ENCODE assay signal across 17 cellular contexts in the genomic region with DNA sequence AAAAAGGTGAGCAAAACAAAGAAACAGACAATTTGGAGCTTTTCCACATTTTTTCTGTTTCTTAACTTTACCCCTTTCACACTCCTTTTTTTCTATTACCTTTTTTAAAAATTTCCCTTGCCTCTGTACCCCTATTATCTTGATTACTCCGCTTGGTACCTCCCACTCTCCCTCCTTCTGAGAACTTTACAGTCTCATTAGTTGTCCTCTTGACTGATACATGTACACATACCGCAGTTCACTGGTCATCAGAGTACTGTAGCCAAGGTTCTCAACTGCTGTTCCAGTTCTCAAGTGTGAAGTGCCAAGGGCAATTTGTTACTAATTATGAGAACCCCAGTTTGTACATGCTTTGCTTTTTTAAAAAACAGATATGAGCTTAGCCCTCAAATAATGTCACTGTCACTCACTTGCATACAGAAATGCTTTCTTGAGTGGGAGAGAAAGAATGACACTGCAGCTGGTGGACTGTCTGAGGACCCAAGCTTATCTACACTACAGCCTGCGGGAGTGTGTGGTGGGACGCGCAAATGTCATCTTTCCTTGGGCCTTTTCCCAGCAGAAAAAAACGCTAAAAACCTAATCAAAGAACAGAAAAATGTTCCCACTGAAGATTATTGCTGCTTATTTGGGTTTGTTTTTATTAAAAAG.
DNase-seq lines count a peak whose midpoint lies in the region; ATAC-seq and TF ChIP-seq lines count a peak whose summit lies in the region.
"Had no signal": no experiment of that assay in that cellular context is flagged by ENCODE, and none has a peak within 500 bp of the region (broad histone marks: within the 10 kb centered on the region; RNA-seq: fewer than 3 reads in every experiment).

No MANE protein-coding gene starts in this region.

- no peak overlapping the region for H3K4me2 ChIP-seq in trophoblast cell (ENCODE audit: low read length)

- H3K27ac ChIP-seq in heart right ventricle (peak overlapping the region in 3 of 10 donors; percentile 5 to 19 (median 15)), trophoblast cell (ENCODE audit: low read depth, low read length) (no peak overlapping the region)
- H3K27ac ChIP-seq: psoas muscle, upper lobe of right lung had no signal

- H3K4me3 ChIP-seq in heart right ventricle (no peak overlapping the region), trophoblast cell (ENCODE audit: low read depth, low read length) (no peak overlapping the region)
- H3K4me3 ChIP-seq: psoas muscle, SJCRH30, upper lobe of right lung had no signal

- peak overlapping the region; percentile 43 for H4K91ac ChIP-seq in trophoblast cell (ENCODE audit: low read depth, low read length)

- H2BK5ac ChIP-seq in trophoblast cell (ENCODE audit: low read depth, low read length, poor library complexity): no peak overlapping the region

- no peak for TF ChIP-seq CTCF in heart right ventricle (IDR thresholded peaks at IDR 0.05)

- ATAC-seq in heart right ventricle: peak in 5 of 8 donors; percentile 72 to 91 (median 86)
- no peak for ATAC-seq in GM19023 (IDR thresholded peaks at IDR 0.05; ENCODE audit: unreplicated experiment)
- no peak for ATAC-seq in HG03025 (IDR thresholded peaks at IDR 0.05; ENCODE audit: low FRiP score, unreplicated experiment)
- ATAC-seq: activated T-cell treated with anti-CD3 and anti-CD28 coated beads, Interleukin-2, amount 50 U/mL, for 72 hours; upper lobe of right lung had no signal

- peaks cover 2% of the 10 kb centered on the region for H3K79me1 ChIP-seq in trophoblast cell (ENCODE audit: low read length)

- H3K4ac ChIP-seq in trophoblast cell (ENCODE audit: low read depth, low read length): no peak overlapping the region

- intact Hi-C loops in heart right ventricle (cut with DNase I): no loop called here

- H4K8ac ChIP-seq in trophoblast cell (ENCODE audit: low read depth, low read length): no peak overlapping the region

- peaks cover 0 to 6% (median 0%) of the 10 kb centered on the region in 11 donors for H3K9me3 ChIP-seq in heart right ventricle
- no peaks in the 10 kb centered on the region for H3K9me3 ChIP-seq in trophoblast cell (ENCODE audit: insufficient read depth, low read depth, low read length)
- H3K9me3 ChIP-seq: psoas muscle, upper lobe of right lung had no signal

- H3K36me3 ChIP-seq in heart right ventricle (no peaks in the 10 kb centered on the region), trophoblast cell (ENCODE audit: control insufficient read depth in 1 of 2, insufficient read depth in 2 of 2, low read length in 2 of 2) (no peaks in the 10 kb centered on the region)
- H3K36me3 ChIP-seq: upper lobe of right lung had no signal

- H2AFZ ChIP-seq in trophoblast cell (ENCODE audit: insufficient read depth, low read length, poor library complexity): no peak overlapping the region

- no peak overlapping the region for H2AK5ac ChIP-seq in trophoblast cell (ENCODE audit: low read length)

- H4K12ac ChIP-seq in trophoblast cell (ENCODE audit: low read depth, low read length): no peak overlapping the region

- no peak overlapping the region for H3K9ac ChIP-seq in trophoblast cell (ENCODE audit: low read length)

- DNase-seq in DMS79 treated with DMSO at 0.1 percent for 48 hours (lab: John Stamatoyannopoulos, UW) (peak; percentile 47), RKO (ENCODE audit: low spot score) (peak; percentile 6), heart right ventricle (peak in 1 of 2 donors; percentile 13), trophoblast cell (no peak), NOMO-1 treated with dmso at 0.1 percent for 144 hours (lab: John Stamatoyannopoulos, UW; ENCODE audit: unreplicated experiment) (no peak), retina (no peak)
- DNase-seq: activated CD4-positive, alpha-beta T cell treated with anti-CD3 and anti-CD28 coated beads, Interleukin-2, amount 50 U/mL, for 48 hours; activated T-cell treated with anti-CD3 and anti-CD28 coated beads, Interleukin-2, amount 50 U/mL, for 72 hours; AML-193; DMS 273 treated with DMSO at 0.1 percent for 48 hours; H9; psoas muscle; stimulated activated CD4-positive, alpha-beta T cell treated with anti-CD3 and anti-CD28 coated beads, Interleukin-4, amount 100 ng/mL, for 1 hour; upper lobe of right lung had no signal

- H3K4me1 ChIP-seq in heart right ventricle: peaks cover 0 to 16% (median 13%) of the 10 kb centered on the region in 9 donors
- H3K4me1 ChIP-seq in trophoblast cell (ENCODE audit: control insufficient read depth in 1 of 2, insufficient read depth in 2 of 2, low read length in 2 of 2): peaks cover 2 to 5% of the 10 kb centered on the region in 2 experiments
- H3K4me1 ChIP-seq: psoas muscle had no signal

- H2BK120ac ChIP-seq in trophoblast cell (ENCODE audit: insufficient read depth, low read length, poor library complexity): no peak overlapping the region

- no peak overlapping the region for H3K18ac ChIP-seq in trophoblast cell (ENCODE audit: low read length)

- peak overlapping the region; percentile 77 for H2BK12ac ChIP-seq in trophoblast cell (ENCODE audit: low read length)

- 54 to 56% methylated on average over 6 of the region's 6 CpGs for WGBS in heart right ventricle, 2 donors
- WGBS in trophoblast cell (ENCODE audit: extremely low coverage, insufficient coverage, insufficient read length): 100% methylated on average over 1 of the region's 6 CpGs

- no peaks in the 10 kb centered on the region for H3K27me3 ChIP-seq in heart right ventricle
- H3K27me3 ChIP-seq in trophoblast cell (ENCODE audit: insufficient read depth, low read length): no peaks in the 10 kb centered on the region
- H3K27me3 ChIP-seq: SJCRH30, upper lobe of right lung had no signal

- H3K79me2 ChIP-seq in trophoblast cell (ENCODE audit: control insufficient read depth, insufficient read depth, low read length, poor library complexity): no peaks in the 10 kb centered on the region

- no peak overlapping the region for H3K14ac ChIP-seq in trophoblast cell (ENCODE audit: low read length)

- H3K23ac ChIP-seq in trophoblast cell (ENCODE audit: low read length): no peak overlapping the region

Comparison
In these comparisons a context has a peak if more than half of its experiments do, and no peak if none do; other contexts are left out.
1. DNase-seq: peak in DMS79 treated with DMSO at 0.1 percent for 48 hours (single experiment) and RKO (single experiment); none in trophoblast cell (0 of 2), NOMO-1 treated with dmso at 0.1 percent for 144 hours (single experiment) and retina (single experiment).
2. ATAC-seq: peak in heart right ventricle (5 of 8); none in GM19023 (single experiment) and HG03025 (single experiment).